ENCODE assay signal across 13 cellular contexts in the genomic region with DNA sequence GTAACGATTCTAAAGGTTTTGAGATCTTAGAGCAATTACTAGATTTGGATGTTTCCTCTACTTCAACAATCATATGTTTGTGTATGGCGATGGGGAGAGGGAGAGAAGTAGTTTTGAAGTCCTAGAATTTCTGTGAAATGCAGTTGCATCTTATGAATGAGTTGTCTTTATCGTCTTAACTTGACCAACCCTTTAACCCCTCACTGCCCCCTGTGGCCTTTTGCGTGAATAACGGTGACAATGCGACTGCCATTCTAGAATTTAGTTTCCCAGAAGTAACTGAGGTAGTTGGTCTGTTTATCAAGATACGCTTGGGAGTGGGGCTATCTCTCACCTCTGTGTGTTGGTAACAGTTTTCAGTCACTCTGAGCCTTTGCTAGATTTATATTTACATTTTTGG.
A peak's percentile ranks its signal among the peaks of the same experiment; 100 is the strongest.
DNase-seq lines count a peak whose midpoint lies in the region; ATAC-seq and TF ChIP-seq lines count a peak whose summit lies in the region.
"Had no signal": no experiment of that assay in that cellular context is flagged by ENCODE, and none has a peak within 500 bp of the region (broad histone marks: within the 10 kb centered on the region; RNA-seq: fewer than 3 reads in every experiment).

No MANE protein-coding gene starts in this region.

- H3K27me3 ChIP-seq in SK-N-SH (ENCODE audit: insufficient read depth): no peaks in the 10 kb centered on the region
- H3K27me3 ChIP-seq: Peyer's patch had no signal

- H3K9me2 ChIP-seq in SK-N-SH: no peaks in the 10 kb centered on the region

- H3K4me3 ChIP-seq in SK-N-SH (ENCODE audit: low read depth in 2 of 2, low read length in 1 of 2): no peak overlapping the region
- H3K4me3 ChIP-seq in retinal pigment epithelial cell (ENCODE audit: low read length): no peak overlapping the region
- H3K4me3 ChIP-seq: Peyer's patch had no signal

- no peaks in the 10 kb centered on the region for H3F3A ChIP-seq in SK-N-SH (replicated peaks; ENCODE audit: insufficient read depth)

- POLR2A ChIA-PET in activated CD8-positive, alpha-beta T cell treated with anti-CD3 and anti-CD28 coated beads for 36 hours (lab: Charles Lee): interaction anchor here (1.0 kb wide), 1 partner anchor 12 kb away, joined by 4 read pairs; no protein-coding TSS in a partner anchor
- POLR2A ChIA-PET in activated CD8-positive, alpha-beta T cell treated with anti-CD3 and anti-CD28 coated beads, Interleukin-2, amount 10 ng/mL, durations not matched to agents 7 days and 5 days (lab: Charles Lee): no interaction called here
- POLR2A ChIA-PET in SK-N-SH (lab: Yijun Ruan, JAX): interaction anchor here (1.0 to 1.5 kb wide), 5 partner anchors 190 to 418 kb away, joined by 3 to 8 read pairs (median 6); a partner anchor contains a TSS

- no peak for TF ChIP-seq RAD21 in SK-N-SH (IDR thresholded peaks at IDR 0.05; ENCODE audit: low read length)

- intact Hi-C loops in activated CD8-positive, alpha-beta T cell treated with anti-CD3 and anti-CD28 coated beads for 36 hours (cut with micrococcal nuclease): no loop called here

- H3K27me3 Mint-ChIP-seq in activated CD8-positive, alpha-beta T cell treated with anti-CD3 and anti-CD28 coated beads for 36 hours: no peaks in the 10 kb centered on the region
- no peaks in the 10 kb centered on the region for H3K27me3 Mint-ChIP-seq in activated CD8-positive, alpha-beta T cell treated with anti-CD3 and anti-CD28 coated beads, Interleukin-2, amount 10 ng/mL, durations not matched to agents 7 days and 5 days (ENCODE audit: low read depth)
- H3K27me3 Mint-ChIP-seq: activated CD4-positive, alpha-beta T cell treated with anti-CD3 and anti-CD28 coated beads, Interleukin-2, amount 10 ng/mL, durations not matched to agents 24 days and 14 days had no signal

- CTCF ChIA-PET in activated CD8-positive, alpha-beta T cell treated with anti-CD3 and anti-CD28 coated beads for 36 hours (lab: Charles Lee): no interaction called here
- CTCF ChIA-PET in activated CD8-positive, alpha-beta T cell treated with anti-CD3 and anti-CD28 coated beads, Interleukin-2, amount 10 ng/mL, durations not matched to agents 7 days and 5 days (lab: Charles Lee): no interaction called here
- CTCF ChIA-PET in SK-N-SH (lab: Yijun Ruan, JAX): interaction anchor here (0.5 to 4.5 kb wide), 9 partner anchors 20 to 419 kb away, joined by 3 to 30 read pairs (median 3); no protein-coding TSS in a partner anchor

- no peaks in the 10 kb centered on the region for H3K4me1 Mint-ChIP-seq in activated CD8-positive, alpha-beta T cell treated with anti-CD3 and anti-CD28 coated beads for 36 hours (ENCODE audit: low read depth)
- no peaks in the 10 kb centered on the region for H3K4me1 Mint-ChIP-seq in activated CD8-positive, alpha-beta T cell treated with anti-CD3 and anti-CD28 coated beads, Interleukin-2, amount 10 ng/mL, durations not matched to agents 7 days and 5 days (ENCODE audit: low read depth)
- H3K4me1 Mint-ChIP-seq: activated CD4-positive, alpha-beta T cell treated with anti-CD3 and anti-CD28 coated beads, Interleukin-2, amount 10 ng/mL, durations not matched to agents 24 days and 14 days had no signal

- H3K4me3 Mint-ChIP-seq in activated CD8-positive, alpha-beta T cell treated with anti-CD3 and anti-CD28 coated beads for 36 hours: no peak overlapping the region
- H3K4me3 Mint-ChIP-seq in activated CD8-positive, alpha-beta T cell treated with anti-CD3 and anti-CD28 coated beads, Interleukin-2, amount 10 ng/mL, durations not matched to agents 7 days and 5 days: no peak overlapping the region
- H3K4me3 Mint-ChIP-seq: activated CD4-positive, alpha-beta T cell treated with anti-CD3 and anti-CD28 coated beads, Interleukin-2, amount 10 ng/mL, durations not matched to agents 24 days and 14 days; nephron progenitor cell had no signal

- DNase-seq in activated CD8-positive, alpha-beta T cell treated with anti-CD3 and anti-CD28 coated beads for 36 hours: peak; percentile 22
- DNase-seq in activated CD8-positive, alpha-beta T cell treated with anti-CD3 and anti-CD28 coated beads, Interleukin-2, amount 10 ng/mL, durations not matched to agents 7 days and 5 days: no peak
- DNase-seq in SK-N-SH (no peak), retinal pigment epithelial cell (ENCODE audit: low read depth) (no peak), DMS79 treated with DMSO at 0.1 percent for 48 hours (lab: John Stamatoyannopoulos, UW) (no peak)
- DNase-seq: activated CD4-positive, alpha-beta T cell treated with anti-CD3 and anti-CD28 coated beads, Interleukin-2, amount 10 ng/mL, durations not matched to agents 24 days and 14 days; islet precursor cell; nephron progenitor cell; Peyer's patch; stimulated activated CD4-positive, alpha-beta T cell treated with anti-CD3 and anti-CD28 coated beads, Interleukin-4, amount 100 ng/mL, for 24 hours had no signal

- H3K4me1 ChIP-seq in SK-N-SH (ENCODE audit: control insufficient read depth in 1 of 2, insufficient read depth in 2 of 2, low read depth in 1 of 2, low read length in 1 of 2): peaks cover 0 to 61% of the 10 kb centered on the region in 2 experiments; a peak in 3 of 4 replicates
- H3K4me1 ChIP-seq: Peyer's patch had no signal

- H4K20me1 ChIP-seq in SK-N-SH (ENCODE audit: insufficient read depth): no peaks in the 10 kb centered on the region

- peaks cover 3% of the 10 kb centered on the region; the same call in 1 of the 2 replicates for H3K9me3 ChIP-seq in SK-N-SH
- H3K9me3 ChIP-seq: Peyer's patch had no signal

- TF ChIP-seq CTCF in activated CD8-positive, alpha-beta T cell treated with anti-CD3 and anti-CD28 coated beads for 36 hours (IDR thresholded peaks at IDR 0.05): peak; percentile 14
- TF ChIP-seq CTCF in SK-N-SH (IDR thresholded peaks at IDR 0.05) (peak; percentile 44), retinal pigment epithelial cell (conservative IDR thresholded peaks at IDR 0.05; ENCODE audit: low read depth, low read length) (peak; percentile 31)

- TF ChIP-seq EP300 in SK-N-SH (IDR thresholded peaks at IDR 0.05; ENCODE audit: borderline replicate concordance in 1 of 2, low read depth in 1 of 2, low read length in 1 of 2): no peak

- ATAC-seq in activated CD8-positive, alpha-beta T cell treated with anti-CD3 and anti-CD28 coated beads for 36 hours: no peak
- no peak for ATAC-seq in activated CD8-positive, alpha-beta T cell treated with anti-CD3 and anti-CD28 coated beads, Interleukin-2, amount 10 ng/mL, durations not matched to agents 7 days and 5 days
- peak; percentile 65 for ATAC-seq in HG03103 (IDR thresholded peaks at IDR 0.05; ENCODE audit: low read depth, unreplicated experiment)
- ATAC-seq in GM18873 (IDR thresholded peaks at IDR 0.05; ENCODE audit: low FRiP score, unreplicated experiment): no peak
- ATAC-seq in HG02623 (IDR thresholded peaks at IDR 0.05; ENCODE audit: unreplicated experiment): no peak

- no peak overlapping the region for H3K27ac Mint-ChIP-seq in activated CD8-positive, alpha-beta T cell treated with anti-CD3 and anti-CD28 coated beads for 36 hours
- H3K27ac Mint-ChIP-seq in activated CD8-positive, alpha-beta T cell treated with anti-CD3 and anti-CD28 coated beads, Interleukin-2, amount 10 ng/mL, durations not matched to agents 7 days and 5 days: no peak overlapping the region
- H3K27ac Mint-ChIP-seq: activated CD4-positive, alpha-beta T cell treated with anti-CD3 and anti-CD28 coated beads, Interleukin-2, amount 10 ng/mL, durations not matched to agents 24 days and 14 days; nephron progenitor cell had no signal

- peak overlapping the region in 1 of 2 experiments; percentile 100; a peak in 2 of 4 replicates for H3K27ac ChIP-seq in SK-N-SH (ENCODE audit: low read depth in 2 of 2, low read length in 1 of 2)
- H3K27ac ChIP-seq: Peyer's patch had no signal

- 86% methylated on average over 7 of the region's 7 CpGs for WGBS in SK-N-SH (ENCODE audit: low lambda C conversion rate)

- no peaks in the 10 kb centered on the region for H3K36me3 ChIP-seq in SK-N-SH (replicated peaks in 1 of 2; ENCODE audit: control insufficient read depth in 1 of 2, insufficient read depth in 2 of 2, low read length in 1 of 2)
- H3K36me3 ChIP-seq: Peyer's patch had no signal

- no peaks in the 10 kb centered on the region for H3K36me3 Mint-ChIP-seq in activated CD8-positive, alpha-beta T cell treated with anti-CD3 and anti-CD28 coated beads for 36 hours (ENCODE audit: low read depth)
- no peaks in the 10 kb centered on the region for H3K36me3 Mint-ChIP-seq in activated CD8-positive, alpha-beta T cell treated with anti-CD3 and anti-CD28 coated beads, Interleukin-2, amount 10 ng/mL, durations not matched to agents 7 days and 5 days (ENCODE audit: low read depth)

- H2AFZ ChIP-seq in SK-N-SH (ENCODE audit: low read depth): no peak overlapping the region

- no peak overlapping the region for H3K9ac ChIP-seq in SK-N-SH

- no peaks in the 10 kb centered on the region for H3K79me2 ChIP-seq in SK-N-SH (ENCODE audit: insufficient read depth)

- H3K4me2 ChIP-seq in SK-N-SH: no peak overlapping the region

- H3K9me3 Mint-ChIP-seq in activated CD8-positive, alpha-beta T cell treated with anti-CD3 and anti-CD28 coated beads for 36 hours: no peaks in the 10 kb centered on the region
- H3K9me3 Mint-ChIP-seq in activated CD8-positive, alpha-beta T cell treated with anti-CD3 and anti-CD28 coated beads, Interleukin-2, amount 10 ng/mL, durations not matched to agents 7 days and 5 days (ENCODE audit: insufficient read depth): no peaks in the 10 kb centered on the region
- H3K9me3 Mint-ChIP-seq: activated CD4-positive, alpha-beta T cell treated with anti-CD3 and anti-CD28 coated beads, Interleukin-2, amount 10 ng/mL, durations not matched to agents 24 days and 14 days had no signal

TF ChIP-seq in SK-N-SH, 30 proteins besides CTCF, POLR2A, EP300 and RAD21 (continues in another document):
- TF ChIP-seq, protein P1, sequence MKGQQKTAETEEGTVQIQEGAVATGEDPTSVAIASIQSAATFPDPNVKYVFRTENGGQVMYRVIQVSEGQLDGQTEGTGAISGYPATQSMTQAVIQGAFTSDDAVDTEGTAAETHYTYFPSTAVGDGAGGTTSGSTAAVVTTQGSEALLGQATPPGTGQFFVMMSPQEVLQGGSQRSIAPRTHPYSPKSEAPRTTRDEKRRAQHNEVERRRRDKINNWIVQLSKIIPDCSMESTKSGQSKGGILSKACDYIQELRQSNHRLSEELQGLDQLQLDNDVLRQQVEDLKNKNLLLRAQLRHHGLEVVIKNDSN (IDR thresholded peaks at IDR 0.05; ENCODE audit: borderline replicate concordance, low read depth): no peak
- no peak for TF ChIP-seq SMC3 (IDR thresholded peaks at IDR 0.05; ENCODE audit: low read depth, low read length)
